Comparison of ENCODE assay signal across 1 cellular context in genomic region chr11:568306-569259, GRCh38.
TF ChIP-seq lines count a peak whose summit lies in the region.

No MANE protein-coding gene starts in this region.

TF ChIP-seq in K562, 482 proteins besides CTCF, POLR2A, EP300 and RAD21 (continued from another document and continues in another):
- TF ChIP-seq ELK3 (CRISPR knock-in tag; IDR thresholded peaks at IDR 0.05): no peak
- peak in 1 of 2 experiments; percentile 88; a peak in 3 of 4 replicates for TF ChIP-seq MAZ (CRISPR knock-in tag; conservative IDR thresholded peaks at IDR 0.05 in 1 of 2, IDR thresholded peaks at IDR 0.05 in 1 of 2)
- no peak for TF ChIP-seq POLR3A (IDR thresholded peaks at IDR 0.05; ENCODE audit: borderline replicate concordance, extremely low read depth, insufficient read depth, insufficient read length)
- no peak for TF ChIP-seq TFE3 (CRISPR knock-in tag; IDR thresholded peaks at IDR 0.05)
- peak; percentile 87 for TF ChIP-seq BHLHE40 (IDR thresholded peaks at IDR 0.05; ENCODE audit: low read length)
- TF ChIP-seq PRDM10 (IDR thresholded peaks at IDR 0.05; ENCODE audit: partially characterized antibody): peak; percentile 91
- TF ChIP-seq ZNF583 (CRISPR knock-in tag; IDR thresholded peaks at IDR 0.05): no peak
- no peak for TF ChIP-seq ARID3A (IDR thresholded peaks at IDR 0.05; ENCODE audit: borderline replicate concordance, low read depth, low read length)
- TF ChIP-seq KAT2B (IDR thresholded peaks at IDR 0.05; ENCODE audit: low read depth, low read length): no peak
- TF ChIP-seq POLR2G (IDR thresholded peaks at IDR 0.05; ENCODE audit: low read depth, low read length): peak; percentile 79
- peak; percentile 58; the same call in 1 of the 2 replicates for TF ChIP-seq MBD2 (IDR thresholded peaks at IDR 0.05; ENCODE audit: borderline replicate concordance, low read depth)
- no peak for TF ChIP-seq CBX2 (IDR thresholded peaks at IDR 0.05; ENCODE audit: insufficient read depth, low read length, poor library complexity, severe bottlenecking)
- TF ChIP-seq MGA (IDR thresholded peaks at IDR 0.05): no peak
- no peak for TF ChIP-seq ARID3B (CRISPR knock-in tag; IDR thresholded peaks at IDR 0.05; ENCODE audit: borderline replicate concordance)
- TF ChIP-seq ZFX (CRISPR knock-in tag; IDR thresholded peaks at IDR 0.05): peak; percentile 30; the same call in 1 of the 2 replicates
- no peak for TF ChIP-seq GTF2A2 (tag; IDR thresholded peaks at IDR 0.05)
- TF ChIP-seq SMARCC2 (IDR thresholded peaks at IDR 0.05; ENCODE audit: low read depth): no peak
- TF ChIP-seq AFF1 (IDR thresholded peaks at IDR 0.05; ENCODE audit: low read depth in 1 of 2, partially characterized antibody in 2 of 2): no peak
- TF ChIP-seq ZNF668 (CRISPR knock-in tag; IDR thresholded peaks at IDR 0.05): no peak
- TF ChIP-seq SP1 (CRISPR knock-in tag; IDR thresholded peaks at IDR 0.05): peak; percentile 34; the same call in 1 of the 2 replicates
- no peak for TF ChIP-seq ZNF76 (CRISPR knock-in tag; IDR thresholded peaks at IDR 0.05; ENCODE audit: borderline replicate concordance)
- TF ChIP-seq CBX1 (IDR thresholded peaks at IDR 0.05; ENCODE audit: low read depth): no peak
